ENCODE assay signal across 11 cellular contexts in genomic region chr10:93413252-93413689, GRCh38.
DNase-seq lines count a peak whose midpoint lies in the region; ATAC-seq lines count a peak whose summit lies in the region.
"Had no signal": no experiment of that assay in that cellular context is flagged by ENCODE, and none has a peak within 500 bp of the region (broad histone marks: within the 10 kb centered on the region; RNA-seq: fewer than 3 reads in every experiment).

No MANE protein-coding gene starts in this region.

- no peaks in the 10 kb centered on the region for H3K27me3 ChIP-seq in stomach smooth muscle (ENCODE audit: control insufficient read depth in 1 of 2, insufficient read depth in 2 of 2, low read length in 2 of 2)

- peak overlapping the region; percentile 87 for H3K27ac Mint-ChIP-seq in activated CD8-positive, alpha-beta memory T cell treated with anti-CD3 and anti-CD28 coated beads, Interleukin-2, amount 10 ng/mL, durations not matched to agents 7 days and 5 days
- H3K27ac Mint-ChIP-seq in immature natural killer cell: peak overlapping the region; percentile 77 to 88 (median 86)

- no peak overlapping the region for H3K9ac ChIP-seq in stomach smooth muscle (ENCODE audit: low read length in 2 of 2)

- H3K4me3 Mint-ChIP-seq in activated CD8-positive, alpha-beta memory T cell treated with anti-CD3 and anti-CD28 coated beads, Interleukin-2, amount 10 ng/mL, durations not matched to agents 7 days and 5 days: no peak overlapping the region
- H3K4me3 Mint-ChIP-seq in immature natural killer cell: peak overlapping the region; percentile 20 to 54 (median 44)

- peaks cover 2% of the 10 kb centered on the region for H3K36me3 Mint-ChIP-seq in activated CD8-positive, alpha-beta memory T cell treated with anti-CD3 and anti-CD28 coated beads, Interleukin-2, amount 10 ng/mL, durations not matched to agents 7 days and 5 days
- H3K36me3 Mint-ChIP-seq in immature natural killer cell: peaks cover 0 to 3% (median 0%) of the 10 kb centered on the region in 3 donors

- H3K4me1 ChIP-seq in stomach smooth muscle (ENCODE audit: control insufficient read depth, insufficient read depth, low read length): peaks cover 6% of the 10 kb centered on the region
- H3K4me1 ChIP-seq: A549 had no signal

- H3K9me3 Mint-ChIP-seq in activated CD8-positive, alpha-beta memory T cell treated with anti-CD3 and anti-CD28 coated beads, Interleukin-2, amount 10 ng/mL, durations not matched to agents 7 days and 5 days (ENCODE audit: low read depth): no peaks in the 10 kb centered on the region
- no peaks in the 10 kb centered on the region for H3K9me3 Mint-ChIP-seq in immature natural killer cell

- H3K36me3 ChIP-seq in stomach smooth muscle (ENCODE audit: control insufficient read depth in 2 of 2, insufficient read depth in 2 of 2, low read length in 2 of 2): peaks cover 23 to 28% of the 10 kb centered on the region in 2 donors

- no peaks in the 10 kb centered on the region for H3K27me3 Mint-ChIP-seq in activated CD8-positive, alpha-beta memory T cell treated with anti-CD3 and anti-CD28 coated beads, Interleukin-2, amount 10 ng/mL, durations not matched to agents 7 days and 5 days
- H3K27me3 Mint-ChIP-seq in immature natural killer cell (ENCODE audit: low read depth in 3 of 3): peaks cover 2 to 9% (median 6%) of the 10 kb centered on the region in 3 donors

- ATAC-seq in activated CD8-positive, alpha-beta memory T cell treated with anti-CD3 and anti-CD28 coated beads, Interleukin-2, amount 10 ng/mL, durations not matched to agents 7 days and 5 days: peak; percentile 84
- ATAC-seq in GM18498 (IDR thresholded peaks at IDR 0.05; ENCODE audit: unreplicated experiment) (no peak), HG03432 (IDR thresholded peaks at IDR 0.05; ENCODE audit: unreplicated experiment) (no peak)
- ATAC-seq: A549 had no signal

- H3K27ac ChIP-seq in stomach smooth muscle (ENCODE audit: low read length): peak overlapping the region; percentile 18
- H3K27ac ChIP-seq: A549, PC-9 had no signal

- no peaks in the 10 kb centered on the region for H3K9me3 ChIP-seq in stomach smooth muscle (ENCODE audit: control insufficient read depth in 2 of 2, low read length in 2 of 2)
- H3K9me3 ChIP-seq: A549 had no signal

- H3K4me1 Mint-ChIP-seq in activated CD8-positive, alpha-beta memory T cell treated with anti-CD3 and anti-CD28 coated beads, Interleukin-2, amount 10 ng/mL, durations not matched to agents 7 days and 5 days: peaks cover 27% of the 10 kb centered on the region
- peaks cover 30 to 31% of the 10 kb centered on the region in 2 donors for H3K4me1 Mint-ChIP-seq in immature natural killer cell

- DNase-seq in activated CD8-positive, alpha-beta memory T cell treated with anti-CD3 and anti-CD28 coated beads, Interleukin-2, amount 10 ng/mL, durations not matched to agents 7 days and 5 days: peak; percentile 78
- no peak for DNase-seq in activated CD8-positive, alpha-beta memory T cell treated with anti-CD3 and anti-CD28 coated beads, Interleukin-2, amount 50 U/mL, for 4 hours
- DNase-seq in activated T-cell treated with anti-CD3 and anti-CD28 coated beads, Interleukin-2, amount 50 U/mL, for 48 hours: peak; percentile 28 to 30
- DNase-seq in immature natural killer cell (peak; percentile 22 to 40 (median 35)), HuH-7.5 (ENCODE audit: low spot score) (no peak)
- DNase-seq: left cardiac atrium, PC-9 had no signal

- CTCF ChIA-PET in activated CD8-positive, alpha-beta memory T cell treated with anti-CD3 and anti-CD28 coated beads, Interleukin-2, amount 10 ng/mL, durations not matched to agents 7 days and 5 days (lab: Charles Lee): interaction anchor here (0.7 to 6.0 kb wide), 9 partner anchors 14 to 70 kb away, joined by 3 to 23 read pairs (median 3); partner anchors contain the start of gene MYOF

- H3K4me3 ChIP-seq in stomach smooth muscle (ENCODE audit: low read length in 2 of 2): no peak overlapping the region
- H3K4me3 ChIP-seq: A549, PC-9 had no signal

Comparison
In these comparisons a context has a peak if more than half of its experiments do, and no peak if none do; other contexts are left out.
1. DNase-seq: peak in activated CD8-positive, alpha-beta memory T cell treated with anti-CD3 and anti-CD28 coated beads, Interleukin-2, amount 10 ng/mL, durations not matched to agents 7 days and 5 days (single experiment), activated T-cell treated with anti-CD3 and anti-CD28 coated beads, Interleukin-2, amount 50 U/mL, for 48 hours (2 of 2) and immature natural killer cell (3 of 3); none in activated CD8-positive, alpha-beta memory T cell treated with anti-CD3 and anti-CD28 coated beads, Interleukin-2, amount 50 U/mL, for 4 hours (single experiment) and HuH-7.5 (single experiment).